In the genomic region with DNA sequence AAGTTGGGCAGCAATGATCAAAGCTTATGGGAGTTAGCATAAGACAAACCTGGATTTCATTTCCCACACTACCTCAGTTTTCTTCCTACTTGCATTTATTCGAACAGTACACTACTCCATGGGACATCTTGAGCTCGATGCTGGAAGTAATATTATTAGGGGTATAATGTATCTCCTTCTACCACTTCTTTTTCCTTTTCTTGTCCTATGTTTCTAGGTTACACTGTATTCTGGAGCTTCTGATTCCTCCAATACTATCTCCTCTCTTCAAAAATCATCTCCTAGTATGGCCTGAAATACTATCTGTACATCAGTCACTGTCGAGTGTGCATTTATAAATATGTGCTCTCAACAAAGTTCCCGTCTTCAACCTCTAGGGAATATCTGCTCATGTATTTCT, we compare ENCODE assay signal across 2 cellular contexts.
TF ChIP-seq lines count a peak whose summit lies in the region.

No MANE protein-coding gene starts in this region.

TF ChIP-seq in GM23338, 12 proteins besides CTCF, POLR2A, EP300 and RAD21 (continued from another document):
- TF ChIP-seq ZNF462 (CRISPR knock-in tag; IDR thresholded peaks at IDR 0.05), result no peak

TF ChIP-seq in K562, 482 proteins besides CTCF, POLR2A, EP300 and RAD21 (continued from another document):
- TF ChIP-seq HMGN3 (IDR thresholded peaks at IDR 0.05; ENCODE audit: borderline replicate concordance, extremely low read depth, insufficient read length, low read depth, low read length) (no peak), PBX2 (CRISPR knock-in tag; IDR thresholded peaks at IDR 0.05; ENCODE audit: low read depth) (no peak), PBX2 (tag; conservative IDR thresholded peaks at IDR 0.05; ENCODE audit: low read depth) (peak; percentile 49; the same call in 1 of the 2 replicates), SRF (CRISPR knock-in tag; IDR thresholded peaks at IDR 0.05) (peak in 1 of 2 experiments; percentile 54; a peak in 1 of 4 replicates), FOSL1 (tag; conservative IDR thresholded peaks at IDR 0.05) (no peak)
